In genomic region chr1:224329842-224330753, GRCh38 we compare ENCODE assay signal across 8 cellular contexts. TPM values are rescaled to one million over a fixed set of nuclear protein-coding genes. Genes with fewer than 3 reads are reported as not detected.
A peak's percentile ranks its signal among the peaks of the same experiment; 100 is the strongest.
DNase-seq lines count a peak whose midpoint lies in the region; ATAC-seq and TF ChIP-seq lines count a peak whose summit lies in the region.

TSS of gene NVL (minus strand) at chr1:224330172. CDS start at chr1:224330127, 45 bp downstream.

- H3K9me3 ChIP-seq in HAP-1 (no peaks in the 10 kb centered on the region), MM.1S (replicated peaks; ENCODE audit: insufficient read depth, low read length) (no peaks in the 10 kb centered on the region)

- peak within 1 kb of the TSS; percentile 90 for H3K9ac ChIP-seq in MM.1S (ENCODE audit: low read length)

- H3K4me3 ChIP-seq in HAP-1 (peak within 1 kb of the TSS; percentile 91), MM.1S (ENCODE audit: low read length) (peak within 1 kb of the TSS; percentile 97), fibroblast of the aortic adventitia (ENCODE audit: low read depth, low read length) (peak within 1 kb of the TSS; percentile 98)

- H3K36me3 ChIP-seq in HAP-1 (replicated peaks) (peaks cover 5% of the 10 kb centered on the region), MM.1S (replicated peaks; ENCODE audit: insufficient read depth, low read length) (peaks cover 4% of the 10 kb centered on the region; the same call in 1 of the 2 replicates)

- H3K36me3 Mint-ChIP-seq in nephron (ENCODE audit: low read depth): no peaks in the 10 kb centered on the region

- no peaks in the 10 kb centered on the region for H3K9me3 Mint-ChIP-seq in nephron

- H2AFZ ChIP-seq in MM.1S (ENCODE audit: low read length): peak within 1 kb of the TSS; percentile 87

- peaks cover 45% of the 10 kb centered on the region for H3K79me2 ChIP-seq in MM.1S (ENCODE audit: low read length)

- peaks cover 12% of the 10 kb centered on the region for H3F3A ChIP-seq in MM.1S (ENCODE audit: insufficient read depth, low read length)

- peak within 1 kb of the TSS; percentile 71 for H3K4me2 ChIP-seq in MM.1S (ENCODE audit: low read depth, low read length)

- peak within 1 kb of the TSS; percentile 99 to 100 (median 100) for H3K27ac Mint-ChIP-seq in nephron

- no peaks in the 10 kb centered on the region for H3K27me3 Mint-ChIP-seq in nephron (ENCODE audit: low read depth)

- peaks cover 30% of the 10 kb centered on the region for H3K4me1 Mint-ChIP-seq in nephron

- peaks cover 2% of the 10 kb centered on the region; the same call in 1 of the 2 replicates for H4K20me1 ChIP-seq in MM.1S (ENCODE audit: insufficient read depth, low read length)

- no peak for TF ChIP-seq CTCF in MM.1S (IDR thresholded peaks at IDR 0.05; ENCODE audit: low read length)
- TF ChIP-seq CTCF in fibroblast of the aortic adventitia (IDR thresholded peaks at IDR 0.05; ENCODE audit: insufficient read depth, low read length): no peak
- no peak for TF ChIP-seq CTCF in nephron (IDR thresholded peaks at IDR 0.05; ENCODE audit: unreplicated experiment in 3 of 3)

- no peaks in the 10 kb centered on the region for H3K9me2 ChIP-seq in MM.1S (replicated peaks; ENCODE audit: insufficient read depth, low read length)

- H3K4me1 ChIP-seq in HAP-1: peaks cover 12% of the 10 kb centered on the region
- peaks cover 10% of the 10 kb centered on the region for H3K4me1 ChIP-seq in MM.1S (ENCODE audit: low read length)

- H3K27me3 ChIP-seq in HAP-1 (ENCODE audit: low read depth): no peaks in the 10 kb centered on the region
- no peaks in the 10 kb centered on the region for H3K27me3 ChIP-seq in MM.1S (replicated peaks; ENCODE audit: insufficient read depth, low read length)

- DNase-seq in G401 (ENCODE audit: low spot score) (peak; percentile 90), HAP-1 (ENCODE audit: low spot score in 2 of 2) (peak; percentile 92 to 94), MM.1S (peak; percentile 94), SHP77 treated with DMSO at 0.1 percent for 48 hours (lab: John Stamatoyannopoulos, UW) (peak; percentile 87), fibroblast of the aortic adventitia (ENCODE audit: low read depth) (peak; percentile 89)
- DNase-seq in activated effector memory CD4-positive, alpha-beta T cell treated with Interleukin-2 at 50 U/mL for 16 hours: peak; percentile 74
- DNase-seq in stimulated activated naive CD8-positive, alpha-beta T cell treated with anti-CD3 and anti-CD28 coated beads, Interleukin-15, Interleukin-2, amounts not matched to agents 100 U/mL and 50 U/mL, for 24 hours: peak; percentile 82

- peak; percentile 85 for ATAC-seq in stimulated activated naive CD8-positive, alpha-beta T cell treated with anti-CD3 and anti-CD28 coated beads, Interleukin-15, Interleukin-2, amounts not matched to agents 100 U/mL and 50 U/mL, for 24 hours

- in situ Hi-C loops in G401 (cut with HindIII; ENCODE audit: low sequenced_read_pairs) (no loop called here), HAP-1 (cut with MboI; ENCODE audit: low sequenced_read_pairs) (loop anchor here (10.0 to 25.0 kb wide), 2 partner anchors 215 to 518 kb away; partner anchors contain the start of gene FBXO28)

- peak within 1 kb of the TSS; percentile 82 for H3K27ac ChIP-seq in MM.1S (ENCODE audit: low read length)

- H3K4me3 Mint-ChIP-seq in nephron: peak within 1 kb of the TSS; percentile 95 to 97 (median 97)

RNA-seq across cellular contexts. Expression of gene NVL, which starts in this region (rescaled TPM):
- total RNA-seq in G401 (2014; rRNA removed; shearing (Covaris generic)): 81.5 and 102 TPM in 2 replicates
- total RNA-seq in fibroblast of the aortic adventitia (ENCODE audit: low replicate concordance): 27.6 and 27.7 TPM in 2 replicates

Comparison
In these comparisons a context has a peak if more than half of its experiments do, and no peak if none do; other contexts are left out.
1. Peak in every context shown above with its lines: DNase-seq, ATAC-seq, H3K4me3 ChIP-seq and H3K27ac ChIP-seq.